ENCODE assay signal across 8 cellular contexts in genomic region chr1:52553372-52554266, GRCh38. TPM values are rescaled to one million over a fixed set of nuclear protein-coding genes. Genes with fewer than 3 reads are reported as not detected.
DNase-seq lines count a peak whose midpoint lies in the region; ATAC-seq and TF ChIP-seq lines count a peak whose summit lies in the region.

No MANE protein-coding gene starts in this region.

- H3K36me3 ChIP-seq in right lobe of liver: no peaks in the 10 kb centered on the region

- H3K27me3 ChIP-seq in right lobe of liver: no peaks in the 10 kb centered on the region

- H3K9me3 ChIP-seq in right lobe of liver: no peaks in the 10 kb centered on the region

- TF ChIP-seq CTCF in AG04449 (IDR thresholded peaks at IDR 0.05; ENCODE audit: insufficient read depth, low read length, missing control alignments) (no peak), right lobe of liver (IDR thresholded peaks at IDR 0.05) (no peak)

- peak overlapping the region; percentile 73 for H3K4me3 ChIP-seq in AG04449 (ENCODE audit: low read depth, low read length)
- peak overlapping the region; percentile 88 to 92 (median 91) for H3K4me3 ChIP-seq in right lobe of liver

- peak; percentile 40 for TF ChIP-seq POLR2A in right lobe of liver (IDR thresholded peaks at IDR 0.05)

- intact Hi-C loops in right lobe of liver (cut with DNase I): no loop called here

- CTCF ChIA-PET in AG04449 (lab: Yijun Ruan, JAX): interaction anchor here (1.9 kb wide), 1 partner anchor 133 kb away, joined by 7 read pairs; no protein-coding TSS in a partner anchor

- peak; percentile 62 for ATAC-seq in GM18868 (IDR thresholded peaks at IDR 0.05; ENCODE audit: unreplicated experiment)
- peak; percentile 42 for ATAC-seq in HG03139 (IDR thresholded peaks at IDR 0.05; ENCODE audit: unreplicated experiment)
- ATAC-seq in right lobe of liver: peak; percentile 78 to 87 (median 86)

- peaks cover 0 to 20% (median 0%) of the 10 kb centered on the region in 4 donors for H3K4me1 ChIP-seq in right lobe of liver

- DNase-seq in AG04449 (ENCODE audit: low read depth, low spot score) (no peak), NCI-H460 (ENCODE audit: extremely low read depth, low read depth) (peak; percentile 48), dermis blood vessel endothelial cell (peak; percentile 89), right lobe of liver (peak; percentile 83 to 90 (median 87))
- peak; percentile 67 to 81 for DNase-seq in activated CD4-positive, alpha-beta T cell treated with anti-CD3 and anti-CD28 coated beads, Interleukin-2, amount 50 U/mL, for 24 hours (ENCODE audit: low read depth in 1 of 2, low spot score in 1 of 2)
- peak; percentile 82 to 85 for DNase-seq in stimulated activated CD4-positive, alpha-beta T cell treated with anti-CD3 and anti-CD28 coated beads, Interleukin-2, amount 100 ng/mL, for 48 hours

- POLR2A ChIA-PET in AG04449 (lab: Yijun Ruan, JAX): interaction anchor here (0.7 to 1.1 kb wide), 5 partner anchors 21 to 150 kb away, joined by 3 to 4 read pairs (median 3); partner anchors contain the start of gene COA7

- H3K27ac ChIP-seq in right lobe of liver: peak overlapping the region; percentile 94 to 97 (median 95)

- WGBS in right lobe of liver (ENCODE audit: insufficient coverage, low coverage, low lambda C conversion rate, missing lambda C conversion rate): 24% methylated on average over 12 of the region's 66 CpGs

RNA-seq across cellular contexts. Expression of gene TUT4, which starts 0.7 kb away (rescaled TPM):
- total RNA-seq in NCI-H460 (2014; rRNA removed; shearing (Covaris generic)): 27.5 and 29.4 TPM in 2 replicates
- 23.9 and 32.4 TPM in 2 replicates for polyA plus RNA-seq in NCI-H460 (2014; cell fraction: nucleus; rRNA removed)
- 24.8 and 28.3 TPM in 2 replicates for total RNA-seq in dermis blood vessel endothelial cell
- total RNA-seq in right lobe of liver: 10 to 100 TPM; 16.1 to 33.0 (median 22.8) TPM

RNA-seq across cellular contexts. Expression of gene GPX7, which starts 48.6 kb away (rescaled TPM):
- 0.07 TPM in 1 of 2 replicates, not detected in the other for total RNA-seq in NCI-H460 (2014; rRNA removed; shearing (Covaris generic))
- polyA plus RNA-seq in NCI-H460 (2014; cell fraction: nucleus; rRNA removed): not detected in 2 replicates
- total RNA-seq in dermis blood vessel endothelial cell: 7.1 and 24.3 TPM in 2 replicates
- total RNA-seq in right lobe of liver: 1 to 10 TPM; 1.6 to 4.3 (median 2.7) TPM
